8 cellular contexts compared by ENCODE assay signal in genomic region chr22:18000441-18001039, GRCh38. TPM values are rescaled to one million over a fixed set of nuclear protein-coding genes. Genes with fewer than 3 reads are reported as not detected.
DNase-seq lines count a peak whose midpoint lies in the region; ATAC-seq and TF ChIP-seq lines count a peak whose summit lies in the region.

No MANE protein-coding gene starts in this region.

- H3K4me3 ChIP-seq in OCI-LY7 (ENCODE audit: low read depth, low read length, poor library complexity, severe bottlenecking) (peak overlapping the region; percentile 91), astrocyte of the cerebellum (ENCODE audit: low read depth, low read length) (peak overlapping the region; percentile 76)

- peaks cover 79% of the 10 kb centered on the region for H3K4me1 ChIP-seq in OCI-LY7 (ENCODE audit: insufficient read depth, low read length, poor library complexity, severe bottlenecking)

- peak; percentile 55 for DNase-seq in ELF-1 (ENCODE audit: low read depth, low spot score)
- peak; percentile 52 for DNase-seq in OCI-LY7 (ENCODE audit: low spot score)
- no peak for DNase-seq in astrocyte of the cerebellum (ENCODE audit: low read depth)
- peak; percentile 42 for DNase-seq in iPS-NIHi11 (ENCODE audit: low spot score)
- DNase-seq in stimulated activated CD4-positive, alpha-beta T cell treated with anti-CD3 and anti-CD28 coated beads, Interleukin-4, amount 100 ng/mL, for 1 hour: peak; percentile 30
- DNase-seq in hepatic stellate cell (ENCODE audit: low spot score): no peak

- peak overlapping the region; percentile 84 for H3K4me2 ChIP-seq in OCI-LY7 (ENCODE audit: low read length)

- CTCF ChIA-PET in OCI-LY7 (lab: Charles Lee; ENCODE audit: unreplicated experiment): interaction anchor here (0.7 to 1.5 kb wide), 2 partner anchors 72 to 75 kb away, joined by 3 to 6 read pairs; no protein-coding TSS in a partner anchor

- no peaks in the 10 kb centered on the region for H3K9me3 ChIP-seq in OCI-LY7 (ENCODE audit: low read length)

- H4K20me1 ChIP-seq in OCI-LY7 (ENCODE audit: insufficient read depth, low read length): peaks cover 11% of the 10 kb centered on the region; the same call in 1 of the 2 replicates

- no peak for TF ChIP-seq CTCF in OCI-LY7 (conservative IDR thresholded peaks at IDR 0.05; ENCODE audit: low read length)
- no peak for TF ChIP-seq CTCF in astrocyte of the cerebellum (IDR thresholded peaks at IDR 0.05; ENCODE audit: low read depth, low read length, missing control alignments)

- in situ Hi-C loops in astrocyte of the cerebellum (cut with HindIII; ENCODE audit: low sequenced_read_pairs): loop anchor here (5.0 kb wide), 1 partner anchor 77 kb away; the partner anchor contains the start of gene PEX26

- ATAC-seq in HG02852 (IDR thresholded peaks at IDR 0.05; ENCODE audit: unreplicated experiment) (no peak), HG02623 (IDR thresholded peaks at IDR 0.05; ENCODE audit: unreplicated experiment) (no peak)

- no peaks in the 10 kb centered on the region for H3K9me2 ChIP-seq in OCI-LY7 (ENCODE audit: insufficient read depth, low read length)

- POLR2A ChIA-PET in OCI-LY7 (lab: Charles Lee): interaction anchor here (0.6 to 2.4 kb wide), 5 partner anchors 8 to 71 kb away, joined by 3 to 13 read pairs (median 3); no protein-coding TSS in a partner anchor

- intact Hi-C loops in OCI-LY7 (cut with micrococcal nuclease; ENCODE audit: unreplicated experiment): loop anchor here (1.0 to 10.0 kb wide), 6 partner anchors 24 to 206 kb away; partner anchors contain the start of gene MICAL3

- no peak overlapping the region for H2AFZ ChIP-seq in OCI-LY7 (ENCODE audit: low read length)

- BruUV-seq in OCI-LY7 (replicated peaks; lab: Mats Ljungman, UMichigan): no TSS peak

- H3K27ac ChIP-seq in OCI-LY7 (ENCODE audit: low read depth, low read length, poor library complexity, severe bottlenecking): peak overlapping the region; percentile 96

- peaks cover 23% of the 10 kb centered on the region for H3K36me3 ChIP-seq in OCI-LY7 (ENCODE audit: insufficient read depth, low read length)

- H3K79me2 ChIP-seq in OCI-LY7 (ENCODE audit: insufficient read depth, low read depth, low read length): peaks cover 96% of the 10 kb centered on the region

RNA-seq across cellular contexts. Expression of gene MICAL3, which starts 23.8 kb away (rescaled TPM):
- 80.9 and 93.2 TPM in 2 replicates for total RNA-seq in OCI-LY7 (2014; rRNA removed; shearing (Covaris generic))
- 175 and 210 TPM in 2 replicates for total RNA-seq in OCI-LY7 (2022)

Comparison
In these comparisons a context has a peak if more than half of its experiments do, and no peak if none do; other contexts are left out.
1. DNase-seq: peak in ELF-1 (single experiment), OCI-LY7 (single experiment), iPS-NIHi11 (single experiment) and stimulated activated CD4-positive, alpha-beta T cell treated with anti-CD3 and anti-CD28 coated beads, Interleukin-4, amount 100 ng/mL, for 1 hour (single experiment); none in astrocyte of the cerebellum (single experiment) and hepatic stellate cell (single experiment).